ENCODE assay signal across 28 cellular contexts in genomic region chr22:33599596-33599995, GRCh38.
"Had no signal": no experiment of that assay in that cellular context is flagged by ENCODE, and none has a peak within 500 bp of the region (broad histone marks: within the 10 kb centered on the region; RNA-seq: fewer than 3 reads in every experiment).

No MANE protein-coding gene starts in this region.

- ATAC-seq: effector memory CD8-positive, alpha-beta T cell; esophagus mucosa; gastrocnemius medialis; left colon; left lobe of liver; lower lobe of right lung; mucosa of descending colon had no signal

- H3K4me2 ChIP-seq: hepatocyte had no signal

- H3K79me2 ChIP-seq: hepatocyte had no signal

- H3K4me3 ChIP-seq: colonic mucosa, esophagus squamous epithelium, gastrocnemius medialis, hepatocyte, left ventricle myocardium inferior, lower lobe of right lung, mucosa of descending colon had no signal

- H2AFZ ChIP-seq: hepatocyte had no signal

- H3K27ac Mint-ChIP-seq: dendritic cell treated with granulocyte-macrophage colony-stimulating factor and Interleukin-4, amounts not matched to agents 40 ng/mL and 50 ng/mL, for 4 days; effector memory CD8-positive, alpha-beta T cell; endodermal cell; immature natural killer cell; mesothelial cell of epicardium had no signal

- H3K9me3 Mint-ChIP-seq: endodermal cell, mesothelial cell of epicardium had no signal

- DNase-seq: colonic mucosa; cortex of kidney; effector CD8-positive, alpha-beta T cell; effector memory CD8-positive, alpha-beta T cell; endodermal cell; erythroblast; esophagus squamous epithelium; foreskin fibroblast; foreskin melanocyte; gastrocnemius medialis; glutamatergic neuron; head of caudate nucleus; hypothalamus; immature natural killer cell; islet precursor cell; kidney; kidney glomerular epithelial cell; left colon; left ventricle myocardium inferior; lower lobe of right lung; mesenchymal stem cell; mucosa of descending colon had no signal

- H3K4me3 Mint-ChIP-seq: dendritic cell treated with granulocyte-macrophage colony-stimulating factor and Interleukin-4, amounts not matched to agents 40 ng/mL and 50 ng/mL, for 4 days; effector memory CD8-positive, alpha-beta T cell; endodermal cell; immature natural killer cell; mesothelial cell of epicardium had no signal

- H3K36me3 ChIP-seq: colonic mucosa, gastrocnemius medialis, lower lobe of right lung had no signal

- H3K4me1 Mint-ChIP-seq: immature natural killer cell, mesothelial cell of epicardium had no signal

- H3K9me3 ChIP-seq: colonic mucosa, esophagus squamous epithelium, gastrocnemius medialis, left ventricle myocardium inferior, lower lobe of right lung, mucosa of descending colon had no signal

- H3K27me3 ChIP-seq: colonic mucosa, gastrocnemius medialis, hepatocyte had no signal

- H3K27ac ChIP-seq: colonic mucosa, epithelial cell of prostate, esophagus squamous epithelium, gastrocnemius medialis, left ventricle myocardium inferior, lower lobe of right lung had no signal

- H3K27me3 Mint-ChIP-seq: dendritic cell treated with granulocyte-macrophage colony-stimulating factor and Interleukin-4, amounts not matched to agents 40 ng/mL and 50 ng/mL, for 4 days; effector memory CD8-positive, alpha-beta T cell had no signal

- H3K4me1 ChIP-seq: colonic mucosa, esophagus squamous epithelium, gastrocnemius medialis, lower lobe of right lung had no signal
